In genomic region chr6:71279740-71280139, GRCh38 we compare ENCODE assay signal across 5 cellular contexts.
"Had no signal": no experiment of that assay in that cellular context is flagged by ENCODE, and none has a peak within 500 bp of the region (broad histone marks: within the 10 kb centered on the region; RNA-seq: fewer than 3 reads in every experiment).

No MANE protein-coding gene starts in this region.

- H3K27ac ChIP-seq: HL-60 had no signal

- H2AFZ ChIP-seq: GM23338 had no signal

- ATAC-seq: GM23338, HepG2 had no signal

- H3K4me2 ChIP-seq: GM23338 had no signal

- DNase-seq: H9, HCEC 1CT had no signal

- H3K4me3 ChIP-seq: GM23338 had no signal
